Comparison of ENCODE assay signal across 14 cellular contexts in genomic region chr5:67292201-67292940, GRCh38.
"Had no signal": no experiment of that assay in that cellular context is flagged by ENCODE, and none has a peak within 500 bp of the region (broad histone marks: within the 10 kb centered on the region; RNA-seq: fewer than 3 reads in every experiment).

No MANE protein-coding gene starts in this region.

- H3K4me3 Mint-ChIP-seq: activated CD4-positive, alpha-beta T cell treated with anti-CD3 and anti-CD28 coated beads for 36 hours; activated CD8-positive, alpha-beta T cell treated with anti-CD3 and anti-CD28 coated beads for 36 hours; activated T-helper 1 cell treated with anti-CD3 and anti-CD28 coated beads, Interleukin-12 subunit alpha, Interleukin-12 subunit beta, Interleukin-2, Interleukin-4 antibody, amounts not matched to agents 30 ng/mL and 10 ng/mL and 1 ng/mL, durations not matched to agents 14 hours and 24 hours and 36 hours; effector memory CD8-positive, alpha-beta T cell had no signal

- H3K27me3 Mint-ChIP-seq: activated CD4-positive, alpha-beta T cell treated with anti-CD3 and anti-CD28 coated beads for 36 hours; activated CD8-positive, alpha-beta T cell treated with anti-CD3 and anti-CD28 coated beads for 36 hours had no signal

- H3K27ac ChIP-seq: epithelial cell of prostate, SJSA1 had no signal

- H3K27me3 ChIP-seq: SJSA1, testis had no signal

- H3K36me3 ChIP-seq: SJSA1 had no signal

- H3K4me1 ChIP-seq: testis had no signal

- H3K4me3 ChIP-seq: SJSA1, testis had no signal

- H3K4me1 Mint-ChIP-seq: activated CD4-positive, alpha-beta T cell treated with anti-CD3 and anti-CD28 coated beads for 36 hours had no signal

- H3K27ac Mint-ChIP-seq: activated CD4-positive, alpha-beta T cell treated with anti-CD3 and anti-CD28 coated beads for 36 hours; activated CD8-positive, alpha-beta T cell treated with anti-CD3 and anti-CD28 coated beads for 36 hours; activated T-helper 1 cell treated with anti-CD3 and anti-CD28 coated beads, Interleukin-12 subunit alpha, Interleukin-12 subunit beta, Interleukin-2, Interleukin-4 antibody, amounts not matched to agents 30 ng/mL and 10 ng/mL and 1 ng/mL, durations not matched to agents 14 hours and 24 hours and 36 hours had no signal

- ATAC-seq: activated CD4-positive, alpha-beta T cell treated with anti-CD3 and anti-CD28 coated beads for 36 hours; activated CD8-positive, alpha-beta T cell treated with anti-CD3 and anti-CD28 coated beads for 36 hours; effector memory CD8-positive, alpha-beta T cell had no signal

- DNase-seq: activated CD4-positive, alpha-beta T cell treated with anti-CD3 and anti-CD28 coated beads for 36 hours; activated CD8-positive, alpha-beta memory T cell treated with anti-CD3 and anti-CD28 coated beads, Interleukin-2, amount 50 U/mL, for 48 hours; activated CD8-positive, alpha-beta T cell treated with anti-CD3 and anti-CD28 coated beads for 36 hours; activated naive CD4-positive, alpha-beta T cell; cortex of kidney; effector memory CD8-positive, alpha-beta T cell; mesendoderm; stimulated activated CD4-positive, alpha-beta T cell treated with anti-CD3 and anti-CD28 coated beads, Interleukin-2, amount 100 ng/mL, for 24 hours; stimulated activated naive CD4-positive, alpha-beta T cell; SW 1271; testis had no signal

- H3K9me3 Mint-ChIP-seq: activated CD8-positive, alpha-beta T cell treated with anti-CD3 and anti-CD28 coated beads for 36 hours; effector memory CD8-positive, alpha-beta T cell had no signal

- H3K9me3 ChIP-seq: SJSA1, testis had no signal
